In genomic region chr6:33323623-33323948, GRCh38 we compare ENCODE assay signal across 1 cellular context.
TF ChIP-seq lines count a peak whose summit lies in the region.

No MANE protein-coding gene starts in this region.

TF ChIP-seq in K562, 482 proteins besides CTCF, POLR2A, EP300 and RAD21 (continued from another document and continues in another):
- TF ChIP-seq HEY1 (CRISPR knock-in tag; IDR thresholded peaks at IDR 0.05; ENCODE audit: borderline replicate concordance) (no peak), ZNF277 (CRISPR knock-in tag; IDR thresholded peaks at IDR 0.05; ENCODE audit: borderline replicate concordance) (no peak), MLX (CRISPR knock-in tag; conservative IDR thresholded peaks at IDR 0.05) (no peak), YY1 (IDR thresholded peaks at IDR 0.05; ENCODE audit: borderline replicate concordance in 1 of 3, control insufficient read depth in 1 of 3, extremely low read depth in 1 of 3, insufficient read depth in 3 of 3, insufficient read length in 1 of 3, insufficient replicate concordance in 2 of 3, low read depth in 1 of 3, low read length in 2 of 3) (no peak), ZNF224 (CRISPR knock-in tag; IDR thresholded peaks at IDR 0.05) (no peak), BRF2 (IDR thresholded peaks at IDR 0.05; ENCODE audit: borderline replicate concordance, insufficient read depth, insufficient read length) (no peak), HSF4 (CRISPR knock-in tag; IDR thresholded peaks at IDR 0.05; ENCODE audit: borderline replicate concordance) (no peak), ESRRB (CRISPR knock-in tag; IDR thresholded peaks at IDR 0.05; ENCODE audit: borderline replicate concordance) (no peak), ZNF140 (CRISPR knock-in tag; IDR thresholded peaks at IDR 0.05) (no peak), NCOA2 (IDR thresholded peaks at IDR 0.05; ENCODE audit: partially characterized antibody in 2 of 2) (no peak), PHTF2 (CRISPR knock-in tag; IDR thresholded peaks at IDR 0.05) (no peak), NBN (IDR thresholded peaks at IDR 0.05; ENCODE audit: low read depth) (no peak), ZNF76 (CRISPR knock-in tag; IDR thresholded peaks at IDR 0.05; ENCODE audit: borderline replicate concordance) (no peak), LEF1 (IDR thresholded peaks at IDR 0.05) (no peak), JUN (IDR thresholded peaks at IDR 0.05; ENCODE audit: borderline replicate concordance, low read depth, low read length) (peak; percentile 1; the same call in 1 of the 2 replicates), JUN (CRISPR knock-in tag; IDR thresholded peaks at IDR 0.05; ENCODE audit: borderline replicate concordance) (no peak), RCOR1 (IDR thresholded peaks at IDR 0.05; ENCODE audit: borderline replicate concordance in 1 of 2, low read depth in 2 of 2, low read length in 2 of 2) (0 out of 4 replicates have a peak, but pooled peaks of 1 of the 2 experiments have one; percentile 1), CC2D1A (IDR thresholded peaks at IDR 0.05) (no peak), XRCC5 (IDR thresholded peaks at IDR 0.05; ENCODE audit: low read depth, low read length) (no peak), ZNF354B (CRISPR knock-in tag; IDR thresholded peaks at IDR 0.05) (no peak), EWSR1 (IDR thresholded peaks at IDR 0.05; ENCODE audit: borderline replicate concordance, low read depth, partially characterized antibody) (no peak), CSDE1 (IDR thresholded peaks at IDR 0.05) (no peak), STAG1 (CRISPR knock-in tag; IDR thresholded peaks at IDR 0.05; ENCODE audit: borderline replicate concordance) (peak; percentile 46), RERE (CRISPR knock-in tag; IDR thresholded peaks at IDR 0.05; ENCODE audit: borderline replicate concordance) (no peak), FOXP1 (CRISPR knock-in tag; IDR thresholded peaks at IDR 0.05) (peak; percentile 12; the same call in 1 of the 2 replicates), TEAD4 (IDR thresholded peaks at IDR 0.05; ENCODE audit: low read length) (no peak), TEAD4 (CRISPR knock-in tag; IDR thresholded peaks at IDR 0.05; ENCODE audit: borderline replicate concordance) (no peak), HNRNPUL1 (IDR thresholded peaks at IDR 0.05; ENCODE audit: low read length) (no peak), ZNF668 (CRISPR knock-in tag; IDR thresholded peaks at IDR 0.05) (no peak), GTF2B (IDR thresholded peaks at IDR 0.05; ENCODE audit: extremely low read depth, insufficient read length) (no peak), RBM39 (optimal IDR thresholded peaks at IDR 0.05; ENCODE audit: low read depth, low read length) (peak; percentile 24), NR2F6 (CRISPR knock-in tag; IDR thresholded peaks at IDR 0.05) (no peak), POLR2G (IDR thresholded peaks at IDR 0.05; ENCODE audit: low read depth, low read length) (no peak), STAT5A (IDR thresholded peaks at IDR 0.05; ENCODE audit: borderline replicate concordance, low read length) (no peak), FIP1L1 (IDR thresholded peaks at IDR 0.05; ENCODE audit: low read depth, low read length, poor library complexity, severe bottlenecking) (no peak), DMBX1 (CRISPR knock-in tag; IDR thresholded peaks at IDR 0.05; ENCODE audit: borderline replicate concordance) (no peak), C11orf30 (IDR thresholded peaks at IDR 0.05; ENCODE audit: low read depth) (no peak), ZFP30 (CRISPR knock-in tag; IDR thresholded peaks at IDR 0.05; ENCODE audit: borderline replicate concordance) (no peak), RB1 (IDR thresholded peaks at IDR 0.05; ENCODE audit: low read depth) (no peak), HOMEZ (CRISPR knock-in tag; IDR thresholded peaks at IDR 0.05) (no peak), NCOA4 (IDR thresholded peaks at IDR 0.05; ENCODE audit: partially characterized antibody) (no peak), RBM17 (IDR thresholded peaks at IDR 0.05; ENCODE audit: borderline replicate concordance, low read depth, low read length) (no peak), FOXJ3 (CRISPR knock-in tag; IDR thresholded peaks at IDR 0.05) (no peak), RBM14 (IDR thresholded peaks at IDR 0.05; ENCODE audit: borderline replicate concordance, insufficient read depth, low read depth, low read length) (no peak), FOXM1 (IDR thresholded peaks at IDR 0.05; ENCODE audit: low read depth) (no peak), FOXM1 (CRISPR knock-in tag; IDR thresholded peaks at IDR 0.05; ENCODE audit: low read depth) (no peak), NR1H2 (CRISPR knock-in tag; IDR thresholded peaks at IDR 0.05) (0 out of 2 replicates have a peak, but pooled peaks have one; percentile 27), SMARCA4 (IDR thresholded peaks at IDR 0.05) (no peak), ZNF347 (CRISPR knock-in tag; IDR thresholded peaks at IDR 0.05; ENCODE audit: low read depth) (no peak), GTF2A2 (tag; IDR thresholded peaks at IDR 0.05) (no peak), ZNF512 (tag; IDR thresholded peaks at IDR 0.05) (no peak), PHF20 (IDR thresholded peaks at IDR 0.05; ENCODE audit: partially characterized antibody) (peak; percentile 1), POLR2H (tag; IDR thresholded peaks at IDR 0.05; ENCODE audit: low read depth) (no peak), TAL1 (IDR thresholded peaks at IDR 0.05) (0 out of 2 replicates have a peak, but pooled peaks have one; percentile 3), KLF16 (IDR thresholded peaks at IDR 0.05) (no peak; the same call in 1 of the 2 replicates), ZNF197 (CRISPR knock-in tag; IDR thresholded peaks at IDR 0.05; ENCODE audit: low read depth) (no peak), ZNF449 (CRISPR knock-in tag; IDR thresholded peaks at IDR 0.05) (no peak), FOXA3 (CRISPR knock-in tag; conservative IDR thresholded peaks at IDR 0.05 in 1 of 2, IDR thresholded peaks at IDR 0.05 in 1 of 2) (no peak; a peak in 1 of 4 replicates)
